Comparison of ENCODE assay signal across 15 cellular contexts in the genomic region with DNA sequence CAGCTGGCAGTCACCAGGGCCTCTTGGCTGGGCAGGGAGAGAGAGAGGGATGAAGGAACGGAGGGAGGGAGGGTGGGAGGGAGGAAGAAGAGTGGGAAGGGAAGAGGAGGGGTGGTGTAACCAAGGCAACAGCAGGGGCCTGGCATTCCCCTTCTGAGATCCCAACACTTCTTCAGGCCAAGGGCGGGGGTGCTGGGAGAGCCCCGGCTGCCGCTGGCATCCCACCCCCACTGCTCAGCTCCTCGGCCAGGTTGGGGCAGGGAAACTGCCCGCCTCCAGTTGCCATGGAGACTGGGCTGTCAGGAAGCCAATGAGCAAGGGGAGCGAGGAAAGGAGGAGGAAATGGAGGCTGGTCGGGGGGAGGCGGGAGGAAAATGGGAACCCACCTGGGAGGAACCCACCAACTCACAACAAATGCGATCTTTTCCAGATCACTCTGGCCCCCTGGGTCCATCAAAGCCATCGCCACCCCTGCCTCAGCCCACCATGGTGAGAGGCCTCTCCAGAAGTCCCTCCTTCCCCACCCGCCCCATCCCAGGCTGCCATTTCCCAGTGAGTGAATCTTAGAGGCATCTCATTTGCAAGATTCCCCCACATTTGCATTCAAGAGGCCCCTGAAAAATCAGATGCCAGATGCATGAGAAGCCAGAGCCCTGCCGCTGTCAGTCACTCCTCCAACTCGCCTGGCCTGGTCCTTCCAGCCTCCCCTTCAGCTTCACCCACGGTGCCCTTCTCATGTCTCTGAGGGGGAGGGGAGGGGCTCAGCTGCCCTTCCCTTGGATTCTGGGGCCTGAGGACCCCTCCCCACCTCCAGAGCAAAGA. TPM values are rescaled to one million over a fixed set of nuclear protein-coding genes. Genes with fewer than 3 reads are reported as not detected.
A peak's percentile ranks its signal among the peaks of the same experiment; 100 is the strongest.
DNase-seq lines count a peak whose midpoint lies in the region; ATAC-seq and TF ChIP-seq lines count a peak whose summit lies in the region.
"Had no signal": no experiment of that assay in that cellular context is flagged by ENCODE, and none has a peak within 500 bp of the region (broad histone marks: within the 10 kb centered on the region; RNA-seq: fewer than 3 reads in every experiment).

No MANE protein-coding gene starts in this region.

- H3F3A ChIP-seq in SK-N-SH (replicated peaks; ENCODE audit: insufficient read depth), result no peaks in the 10 kb centered on the region

- H3K4me3 Mint-ChIP-seq in T-cell, result no peak overlapping the region
- H3K4me3 Mint-ChIP-seq: activated B cell treated with CpG ODN at 0.5 μM for 24 hours had no signal

- no peak overlapping the region for H3K14ac ChIP-seq in mesenchymal stem cell (ENCODE audit: low read length in 2 of 2)

- WGBS in SK-N-SH (ENCODE audit: low lambda C conversion rate), result 68% methylated on average over 14 of the region's 15 CpGs
- WGBS in mesenchymal stem cell, result 59% methylated on average over 13 of the region's 15 CpGs

- no peaks in the 10 kb centered on the region for H3K27me3 Mint-ChIP-seq in T-cell
- H3K27me3 Mint-ChIP-seq: activated B cell treated with CpG ODN at 0.5 μM for 24 hours had no signal

- TF ChIP-seq EP300 in SK-N-SH (IDR thresholded peaks at IDR 0.05; ENCODE audit: borderline replicate concordance in 1 of 2, low read depth in 1 of 2, low read length in 1 of 2), result no peak

- H3K79me1 ChIP-seq in mesenchymal stem cell (replicated peaks; ENCODE audit: low read length, poor library complexity, severe bottlenecking), result no peaks in the 10 kb centered on the region

- H3K36me3 ChIP-seq in SK-N-SH (replicated peaks in 1 of 2; ENCODE audit: control insufficient read depth in 1 of 2, insufficient read depth in 2 of 2, low read length in 1 of 2) (no peaks in the 10 kb centered on the region), mesenchymal stem cell (ENCODE audit: control insufficient read depth in 1 of 2, insufficient read depth in 2 of 2, low read depth in 1 of 2, low read length in 2 of 2) (no peaks in the 10 kb centered on the region)
- H3K36me3 ChIP-seq: right lobe of liver had no signal

- H3K4me2 ChIP-seq in SK-N-SH, result no peak overlapping the region
- no peak overlapping the region for H3K4me2 ChIP-seq in mesenchymal stem cell (ENCODE audit: low read length, poor library complexity, severe bottlenecking)
- H3K4me2 ChIP-seq: PC-9 had no signal

- peak overlapping the region; percentile 8 for H4K91ac ChIP-seq in mesenchymal stem cell (ENCODE audit: low read length)

- H3K9ac ChIP-seq in SK-N-SH (no peak overlapping the region), mesenchymal stem cell (ENCODE audit: low read length) (no peak overlapping the region)

- peaks cover 0 to 57% of the 10 kb centered on the region in 2 experiments; a peak in 2 of 4 replicates for H3K4me1 ChIP-seq in SK-N-SH (ENCODE audit: control insufficient read depth in 1 of 2, insufficient read depth in 2 of 2, low read depth in 1 of 2, low read length in 1 of 2)
- peaks cover 43% of the 10 kb centered on the region for H3K4me1 ChIP-seq in mesenchymal stem cell (ENCODE audit: control insufficient read depth, insufficient read depth, low read depth, low read length)

- DNase-seq in SK-N-SH, result peak; percentile 79
- DNase-seq in astrocyte of the hippocampus (ENCODE audit: low read depth, low spot score), result peak; percentile 93
- no peak for DNase-seq in mesenchymal stem cell
- DNase-seq in DMS153 treated with DMSO at 0.1 percent for 48 hours (lab: John Stamatoyannopoulos, UW; ENCODE audit: unreplicated experiment), result no peak
- no peak for DNase-seq in activated CD8-positive, alpha-beta memory T cell treated with anti-CD3 and anti-CD28 coated beads, Interleukin-2, amount 50 U/mL, for 48 hours
- DNase-seq in T-cell, result no peak
- DNase-seq in HCEC 1CT, result no peak
- DNase-seq: ACHN; activated B cell treated with CpG ODN at 0.5 μM for 24 hours; activated naive CD4-positive, alpha-beta T cell treated with Interleukin-2 at 50 U/mL for 16 hours; PC-9; right lobe of liver; stimulated activated CD8-positive, alpha-beta memory T cell treated with anti-CD3 and anti-CD28 coated beads, Interleukin-4, amount 100 ng/mL, for 48 hours had no signal

- no peak overlapping the region for H3K4me3 ChIP-seq in SK-N-SH (ENCODE audit: low read depth in 2 of 2, low read length in 1 of 2)
- H3K4me3 ChIP-seq in mesenchymal stem cell (ENCODE audit: insufficient read depth in 1 of 2, low read depth in 1 of 2, low read length in 2 of 2), result no peak overlapping the region
- H3K4me3 ChIP-seq: PC-9, right lobe of liver had no signal

- peak overlapping the region in 1 of 2 experiments; percentile 13 for H3K18ac ChIP-seq in mesenchymal stem cell (ENCODE audit: low read depth in 1 of 2, low read length in 2 of 2)

- no peak overlapping the region for H2AFZ ChIP-seq in SK-N-SH (ENCODE audit: low read depth)
- no peak overlapping the region for H2AFZ ChIP-seq in mesenchymal stem cell (ENCODE audit: low read depth, low read length)
- H2AFZ ChIP-seq: PC-9 had no signal

- no peaks in the 10 kb centered on the region for H3K9me3 ChIP-seq in SK-N-SH
- no peaks in the 10 kb centered on the region for H3K9me3 ChIP-seq in mesenchymal stem cell (ENCODE audit: control insufficient read depth, low read length)
- H3K9me3 ChIP-seq: right lobe of liver had no signal

- H2BK120ac ChIP-seq in mesenchymal stem cell (ENCODE audit: low read depth, low read length), result peak overlapping the region; percentile 24

- H4K8ac ChIP-seq in mesenchymal stem cell (ENCODE audit: low read length), result no peak overlapping the region

- TF ChIP-seq RAD21 in SK-N-SH (IDR thresholded peaks at IDR 0.05; ENCODE audit: low read length), result no peak

- H2BK15ac ChIP-seq in mesenchymal stem cell (ENCODE audit: low read depth, poor library complexity, severe bottlenecking), result peak overlapping the region; percentile 54

- H3K4ac ChIP-seq in mesenchymal stem cell (ENCODE audit: low read depth in 1 of 2, low read length in 2 of 2), result no peak overlapping the region

- H3K9me3 Mint-ChIP-seq in T-cell, result no peaks in the 10 kb centered on the region
- H3K9me3 Mint-ChIP-seq: activated B cell treated with CpG ODN at 0.5 μM for 24 hours had no signal

- H2BK5ac ChIP-seq in mesenchymal stem cell (ENCODE audit: low read depth, low read length, poor library complexity, severe bottlenecking), result no peak overlapping the region

- H3K27ac Mint-ChIP-seq in T-cell, result no peak overlapping the region
- H3K27ac Mint-ChIP-seq: activated B cell treated with CpG ODN at 0.5 μM for 24 hours had no signal

- H3K9me2 ChIP-seq in SK-N-SH, result no peaks in the 10 kb centered on the region

- H2AK5ac ChIP-seq in mesenchymal stem cell (ENCODE audit: low read length, severe bottlenecking), result no peak overlapping the region

- POLR2A ChIA-PET in SK-N-SH (lab: Yijun Ruan, JAX), result interaction anchor here (1.4 to 4.8 kb wide), 3 partner anchors 93 to 113 kb away, joined by 5 to 54 read pairs (median 43); a partner anchor contains a TSS
- POLR2A ChIA-PET in T-cell (lab: Charles Lee), result no interaction called here

- H3K27ac ChIP-seq in SK-N-SH (ENCODE audit: low read depth in 2 of 2, low read length in 1 of 2) (no peak overlapping the region; a peak in 1 of 4 replicates), mesenchymal stem cell (ENCODE audit: low read length, poor library complexity, severe bottlenecking) (no peak overlapping the region)
- H3K27ac ChIP-seq: PC-9, right lobe of liver had no signal

- peaks cover under 1 to 7% (median 2%) of the 10 kb centered on the region in 3 donors for H3K4me1 Mint-ChIP-seq in T-cell

- no peaks in the 10 kb centered on the region for H3K27me3 ChIP-seq in SK-N-SH (ENCODE audit: insufficient read depth)
- H3K27me3 ChIP-seq in mesenchymal stem cell (ENCODE audit: control insufficient read depth in 1 of 2, insufficient read depth in 1 of 2, low read length in 2 of 2), result no peaks in the 10 kb centered on the region
- H3K27me3 ChIP-seq: right lobe of liver had no signal

- no peaks in the 10 kb centered on the region for H3K36me3 Mint-ChIP-seq in T-cell

- no peak for TF ChIP-seq CTCF in SK-N-SH (IDR thresholded peaks at IDR 0.05)

- no peaks in the 10 kb centered on the region for H4K20me1 ChIP-seq in SK-N-SH (ENCODE audit: insufficient read depth)

- ATAC-seq in SK-N-SH treated with all-trans-retinoic acid at 6 μM for 48 hours (no peak), T-cell (replicated peaks in 1 of 4) (no peak)
- ATAC-seq: right lobe of liver had no signal

- H3K79me2 ChIP-seq in SK-N-SH (ENCODE audit: insufficient read depth), result no peaks in the 10 kb centered on the region

- H2BK12ac ChIP-seq in mesenchymal stem cell (ENCODE audit: low read length in 2 of 2), result peak overlapping the region in 1 of 2 experiments; percentile 50

- no peak overlapping the region for H3K23ac ChIP-seq in mesenchymal stem cell (ENCODE audit: low read length in 2 of 2)

- CTCF ChIA-PET in SK-N-SH (lab: Yijun Ruan, JAX), result interaction anchor here (0.8 to 4.7 kb wide), 4 partner anchors 11 to 120 kb away, joined by 3 to 43 read pairs (median 19); a partner anchor contains a TSS
- CTCF ChIA-PET in T-cell (lab: Charles Lee), result no interaction called here

TF ChIP-seq in SK-N-SH, 30 proteins besides CTCF, POLR2A, EP300 and RAD21 (continues in another document):
- TF ChIP-seq RFX5 (IDR thresholded peaks at IDR 0.05; ENCODE audit: low read length), result no peak

TF ChIP-seq in SK-N-SH treated with all-trans-retinoic acid at 6 μM for 48 hours, 23 proteins besides CTCF, POLR2A, EP300 and RAD21 (continues in another document):
- TF ChIP-seq OSR1 (CRISPR knock-in tag; IDR thresholded peaks at IDR 0.05), result no peak
- TF ChIP-seq ESRRG (CRISPR knock-in tag; IDR thresholded peaks at IDR 0.05), result no peak
- TF ChIP-seq, protein P1, sequence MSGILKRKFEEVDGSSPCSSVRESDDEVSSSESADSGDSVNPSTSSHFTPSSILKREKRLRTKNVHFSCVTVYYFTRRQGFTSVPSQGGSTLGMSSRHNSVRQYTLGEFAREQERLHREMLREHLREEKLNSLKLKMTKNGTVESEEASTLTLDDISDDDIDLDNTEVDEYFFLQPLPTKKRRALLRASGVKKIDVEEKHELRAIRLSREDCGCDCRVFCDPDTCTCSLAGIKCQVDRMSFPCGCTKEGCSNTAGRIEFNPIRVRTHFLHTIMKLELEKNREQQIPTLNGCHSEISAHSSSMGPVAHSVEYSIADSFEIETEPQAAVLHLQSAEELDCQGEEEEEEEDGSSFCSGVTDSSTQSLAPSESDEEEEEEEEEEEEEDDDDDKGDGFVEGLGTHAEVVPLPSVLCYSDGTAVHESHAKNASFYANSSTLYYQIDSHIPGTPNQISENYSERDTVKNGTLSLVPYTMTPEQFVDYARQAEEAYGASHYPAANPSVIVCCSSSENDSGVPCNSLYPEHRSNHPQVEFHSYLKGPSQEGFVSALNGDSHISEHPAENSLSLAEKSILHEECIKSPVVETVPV (CRISPR knock-in tag; IDR thresholded peaks at IDR 0.05), result no peak

RNA-seq across cellular contexts. Expression of a gene that starts 12.5 kb away (rescaled TPM):
- 0.33 and 0.42 TPM in 2 replicates for polyA plus RNA-seq in SK-N-SH (2012; rRNA removed)
- 0.21 and 0.42 TPM in 2 replicates for polyA plus RNA-seq in SK-N-SH (2012; cell fraction: cytosol; rRNA removed)
- 1.9 and 2.3 TPM in 2 replicates for polyA plus RNA-seq in SK-N-SH (2012; cell fraction: nucleus; rRNA removed)
- polyA plus RNA-seq in mesenchymal stem cell (2013, experiment 1 of 2), result not detected
- polyA plus RNA-seq in mesenchymal stem cell (2013, experiment 2 of 2), result 0.14 TPM
- total RNA-seq in T-cell, result 1 to 10 TPM in 1 of 5 donors, under 1 TPM in 3, not detected in 1; 0.49 to 1.1 (median 0.60) TPM
- total RNA-seq: kidney epithelial cell had no signal

RNA-seq across cellular contexts. Expression of a gene that starts 20.8 kb away (rescaled TPM):
- polyA plus RNA-seq in SK-N-SH (2012; rRNA removed), result 1.2 and 1.3 TPM in 2 replicates
- 0.94 and 1.5 TPM in 2 replicates for polyA plus RNA-seq in SK-N-SH (2012; cell fraction: cytosol; rRNA removed)
- 1.4 and 2.0 TPM in 2 replicates for polyA plus RNA-seq in SK-N-SH (2012; cell fraction: nucleus; rRNA removed)
- 109 TPM for polyA plus RNA-seq in mesenchymal stem cell (2013, experiment 1 of 2)
- polyA plus RNA-seq in mesenchymal stem cell (2013, experiment 2 of 2), result 105 TPM
- total RNA-seq in T-cell, result 10 to 100 TPM; 30.1 to 71.7 (median 41.2) TPM

Comparison
In these comparisons a context has a peak if more than half of its experiments do, and no peak if none do; other contexts are left out.
1. DNase-seq: peak in SK-N-SH (single experiment) and astrocyte of the hippocampus (single experiment); none in mesenchymal stem cell (single experiment), DMS153 treated with DMSO at 0.1 percent for 48 hours (single experiment), activated CD8-positive, alpha-beta memory T cell treated with anti-CD3 and anti-CD28 coated beads, Interleukin-2, amount 50 U/mL, for 48 hours (single experiment), T-cell (0 of 34) and HCEC 1CT (single experiment).